In the genomic region with DNA sequence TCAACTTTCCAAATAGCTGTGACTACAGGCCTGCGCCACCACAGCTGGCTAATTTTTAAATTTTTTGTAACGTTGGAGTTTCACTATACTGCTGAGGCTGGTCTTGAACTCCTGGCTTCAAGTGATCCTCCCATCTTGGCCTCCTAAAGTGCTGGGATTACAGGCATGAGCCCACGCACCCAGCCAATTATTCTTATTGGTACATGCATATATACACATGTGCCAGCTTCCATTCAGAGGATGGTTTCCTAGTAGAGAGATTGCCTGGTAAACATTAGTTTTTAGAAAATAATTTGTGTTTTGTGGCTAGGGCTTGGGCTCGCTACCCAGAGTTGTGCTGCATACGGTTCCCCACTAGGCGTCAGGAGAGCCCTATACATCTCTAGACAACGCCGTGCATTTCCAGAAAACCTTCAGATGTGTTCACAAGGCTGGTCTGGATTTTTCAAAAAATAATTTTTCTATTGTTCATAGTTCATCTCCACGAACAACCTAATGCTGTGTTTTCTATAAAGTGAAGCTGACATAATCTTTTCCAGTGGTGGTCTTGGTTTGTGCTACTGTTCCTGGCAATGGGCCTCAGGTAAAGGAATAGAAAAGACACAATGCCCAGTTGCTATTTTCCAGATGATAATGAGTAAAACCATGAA, we compare ENCODE assay signal across 7 cellular contexts. TPM values are rescaled to one million over a fixed set of nuclear protein-coding genes. Genes with fewer than 3 reads are reported as not detected.
DNase-seq lines count a peak whose midpoint lies in the region; ATAC-seq and TF ChIP-seq lines count a peak whose summit lies in the region.

No MANE protein-coding gene starts in this region.

- ATAC-seq in HG02678 (IDR thresholded peaks at IDR 0.05; ENCODE audit: unreplicated experiment) (peak; percentile 84), mucosa of descending colon (peak; percentile 65)
- ATAC-seq in activated CD8-positive, alpha-beta T cell treated with anti-CD3 and anti-CD28 coated beads, Interleukin-2, amount 10 ng/mL, durations not matched to agents 7 days and 5 days: peak; percentile 94

- no peaks in the 10 kb centered on the region for H3K36me3 Mint-ChIP-seq in activated CD8-positive, alpha-beta T cell treated with anti-CD3 and anti-CD28 coated beads, Interleukin-2, amount 10 ng/mL, durations not matched to agents 7 days and 5 days (ENCODE audit: low read depth)

- no peak overlapping the region for H3K4me3 ChIP-seq in mucosa of descending colon
- no peak overlapping the region for H3K4me3 ChIP-seq in tibial artery

- H3K9me3 ChIP-seq in mucosa of descending colon (no peaks in the 10 kb centered on the region), tibial artery (no peaks in the 10 kb centered on the region)

- H3K36me3 ChIP-seq in mucosa of descending colon (ENCODE audit: low read depth) (no peaks in the 10 kb centered on the region), tibial artery (no peaks in the 10 kb centered on the region)

- TF ChIP-seq POLR2A in erythroblast (IDR thresholded peaks at IDR 0.05; ENCODE audit: low read length): no peak

- H3K27me3 ChIP-seq in tibial artery: no peaks in the 10 kb centered on the region

- CTCF ChIA-PET in activated CD8-positive, alpha-beta T cell treated with anti-CD3 and anti-CD28 coated beads, Interleukin-2, amount 10 ng/mL, durations not matched to agents 7 days and 5 days (lab: Charles Lee): interaction anchor here (0.6 to 5.8 kb wide), 34 partner anchors 8 to 1263 kb away, joined by 3 to 73 read pairs (median 3); partner anchors contain the start of genes AFG3L2, PRELID3A and SPIRE1

- POLR2A ChIA-PET in activated CD8-positive, alpha-beta T cell treated with anti-CD3 and anti-CD28 coated beads, Interleukin-2, amount 10 ng/mL, durations not matched to agents 7 days and 5 days (lab: Charles Lee): no interaction called here

- no peaks in the 10 kb centered on the region for H3K4me1 Mint-ChIP-seq in activated CD8-positive, alpha-beta T cell treated with anti-CD3 and anti-CD28 coated beads, Interleukin-2, amount 10 ng/mL, durations not matched to agents 7 days and 5 days (ENCODE audit: low read depth)

- no peak overlapping the region for H3K27ac ChIP-seq in tibial artery

- DNase-seq in GM10266 (ENCODE audit: extremely low spot score) (peak; percentile 68), NCI-H345 (lab: John Stamatoyannopoulos, UW) (peak; percentile 66), erythroblast (lab: John Stamatoyannopoulos, UW) (peak; percentile 78 to 88), mucosa of descending colon (peak in 2 of 3 donors; percentile 55 to 76), tibial artery (peak; percentile 58 to 74)
- peak; percentile 71 for DNase-seq in activated CD8-positive, alpha-beta T cell treated with anti-CD3 and anti-CD28 coated beads, Interleukin-2, amount 10 ng/mL, durations not matched to agents 7 days and 5 days

- no peaks in the 10 kb centered on the region for H3K9me3 Mint-ChIP-seq in activated CD8-positive, alpha-beta T cell treated with anti-CD3 and anti-CD28 coated beads, Interleukin-2, amount 10 ng/mL, durations not matched to agents 7 days and 5 days (ENCODE audit: insufficient read depth)

- H3K27me3 Mint-ChIP-seq in activated CD8-positive, alpha-beta T cell treated with anti-CD3 and anti-CD28 coated beads, Interleukin-2, amount 10 ng/mL, durations not matched to agents 7 days and 5 days (ENCODE audit: low read depth): peaks cover 5% of the 10 kb centered on the region

- H3K4me3 Mint-ChIP-seq in activated CD8-positive, alpha-beta T cell treated with anti-CD3 and anti-CD28 coated beads, Interleukin-2, amount 10 ng/mL, durations not matched to agents 7 days and 5 days: no peak overlapping the region

- no peak overlapping the region for H3K27ac Mint-ChIP-seq in activated CD8-positive, alpha-beta T cell treated with anti-CD3 and anti-CD28 coated beads, Interleukin-2, amount 10 ng/mL, durations not matched to agents 7 days and 5 days

- intact Hi-C loops in mucosa of descending colon (cut with DNase I, micrococcal nuclease) (loop anchor here (5.0 kb wide), 1 partner anchor 266 kb away; the partner anchor contains the start of gene SPIRE1 (in 2 of the 2)), tibial artery (cut with DNase I; ENCODE audit: low total_unique reads) (loop anchor here (2.0 kb wide), 1 partner anchor 269 kb away; no protein-coding TSS in a partner anchor)

- H3K4me1 ChIP-seq in mucosa of descending colon (ENCODE audit: low read depth) (peaks cover 10% of the 10 kb centered on the region), tibial artery (no peaks in the 10 kb centered on the region)

- peak; percentile 89 for TF ChIP-seq CTCF in GM10266 (IDR thresholded peaks at IDR 0.05; ENCODE audit: control insufficient read depth, insufficient read depth, low read depth, missing control alignments)
- peak; percentile 88 for TF ChIP-seq CTCF in mucosa of descending colon (IDR thresholded peaks at IDR 0.05)
- peak; percentile 90 to 92 for TF ChIP-seq CTCF in tibial artery (IDR thresholded peaks at IDR 0.05)

RNA-seq across cellular contexts. Expression of gene AFG3L2, which starts 14.6 kb away (rescaled TPM):
- total RNA-seq in activated CD8-positive, alpha-beta T cell treated with anti-CD3 and anti-CD28 coated beads, Interleukin-2, amount 10 ng/mL, durations not matched to agents 7 days and 5 days: 10 to 100 TPM; 40.6 to 44.3 TPM
- 100 to 1,000 TPM in 1 of 3 donors, 10 to 100 TPM in 2; 68.5 to 104 (median 93.1) TPM for total RNA-seq in mucosa of descending colon

RNA-seq across cellular contexts. Expression of gene PRELID3A, which starts 16.1 kb away (rescaled TPM):
- total RNA-seq in activated CD8-positive, alpha-beta T cell treated with anti-CD3 and anti-CD28 coated beads, Interleukin-2, amount 10 ng/mL, durations not matched to agents 7 days and 5 days: 1 to 10 TPM; 4.8 to 6.1 TPM
- 1 to 10 TPM; 2.8 to 8.0 (median 2.9) TPM for total RNA-seq in mucosa of descending colon
